Comparison of ENCODE assay signal across 1 cellular context in the genomic region with DNA sequence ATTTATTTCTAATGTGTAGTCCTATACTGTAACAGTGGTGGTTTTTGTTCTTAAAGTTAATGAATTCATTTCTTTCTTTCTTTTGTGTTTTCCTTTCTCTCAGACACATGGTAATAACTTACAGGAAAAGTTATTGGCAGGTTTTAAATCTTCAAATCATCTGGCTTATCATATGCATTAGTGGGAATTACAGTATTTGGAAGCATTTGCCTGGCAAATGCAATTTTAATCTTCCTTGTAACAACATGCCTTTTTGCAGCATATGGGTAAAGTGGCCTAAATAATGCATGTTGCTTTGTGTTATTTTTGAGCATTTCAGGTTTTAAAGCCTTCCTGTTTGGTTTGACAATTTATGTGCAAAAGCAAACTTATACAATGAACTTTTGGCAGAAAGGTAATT.
TF ChIP-seq lines count a peak whose summit lies in the region.

No MANE protein-coding gene starts in this region.

TF ChIP-seq in IMR-90, 13 proteins besides CTCF, POLR2A, EP300 and RAD21 (continued from another document):
- TF ChIP-seq ELK1 (IDR thresholded peaks at IDR 0.05; ENCODE audit: borderline replicate concordance, low read depth, low read length): no peak
- no peak for TF ChIP-seq MAZ (IDR thresholded peaks at IDR 0.05; ENCODE audit: borderline replicate concordance, low read depth, low read length)
